In genomic region chr5:58348996-58349728, GRCh38 we compare ENCODE assay signal across 22 cellular contexts.
DNase-seq lines count a peak whose midpoint lies in the region; ATAC-seq, FAIRE-seq and TF ChIP-seq lines count a peak whose summit lies in the region.
"Had no signal": no experiment of that assay in that cellular context is flagged by ENCODE, and none has a peak within 500 bp of the region (broad histone marks: within the 10 kb centered on the region; RNA-seq: fewer than 3 reads in every experiment).

No MANE protein-coding gene starts in this region.

- H3K9me3 ChIP-seq in HepG2 (ENCODE audit: low read length) (no peaks in the 10 kb centered on the region), right lobe of liver (peaks cover 0 to 4% (median 0%) of the 10 kb centered on the region in 4 donors), Panc1 (ENCODE audit: control insufficient read depth, insufficient read depth, low read depth, low read length) (no peaks in the 10 kb centered on the region)
- H3K9me3 ChIP-seq: SJSA1 had no signal

- no peaks in the 10 kb centered on the region for H3K9me3 Mint-ChIP-seq in activated naive CD4-positive, alpha-beta T cell treated with anti-CD3 and anti-CD28 coated beads for 36 hours
- H3K9me3 Mint-ChIP-seq: CD4-positive, alpha-beta T cell; GM23338 had no signal

- H3K36me3 Mint-ChIP-seq in activated naive CD4-positive, alpha-beta T cell treated with anti-CD3 and anti-CD28 coated beads for 36 hours (ENCODE audit: low read depth) = no peaks in the 10 kb centered on the region

- CTCF ChIA-PET in HepG2 (lab: Yijun Ruan, JAX; ENCODE audit: low intra/inter-chr PET ratio, low total read pairs) = no interaction called here
- CTCF ChIA-PET in Panc1 (lab: Charles Lee) = no interaction called here
- CTCF ChIA-PET in activated naive CD4-positive, alpha-beta T cell treated with anti-CD3 and anti-CD28 coated beads for 36 hours (lab: Charles Lee) = interaction anchor here (0.7 kb wide), 1 partner anchor 571 kb away, joined by 3 read pairs; no protein-coding TSS in a partner anchor

- intact Hi-C loops in HepG2 (cut with micrococcal nuclease; ENCODE audit: unreplicated experiment) (no loop called here), right lobe of liver (cut with DNase I) (no loop called here), Panc1 (cut with micrococcal nuclease; ENCODE audit: unreplicated experiment) (no loop called here)
- intact Hi-C loops in activated naive CD4-positive, alpha-beta T cell treated with anti-CD3 and anti-CD28 coated beads for 36 hours (cut with micrococcal nuclease) = no loop called here

- no peak overlapping the region for H3K4me2 ChIP-seq in HepG2 (ENCODE audit: low read depth, low read length)
- H3K4me2 ChIP-seq: GM23338 had no signal

- H3K4me3 Mint-ChIP-seq in activated naive CD4-positive, alpha-beta T cell treated with anti-CD3 and anti-CD28 coated beads for 36 hours = no peak overlapping the region
- H3K4me3 Mint-ChIP-seq: CD4-positive, alpha-beta T cell; GM23338 had no signal

- TF ChIP-seq POLR2A in HepG2 (IDR thresholded peaks at IDR 0.05; ENCODE audit: insufficient read depth in 1 of 2, low read depth in 2 of 2, low read length in 2 of 2) (no peak), right lobe of liver (IDR thresholded peaks at IDR 0.05) (no peak)

- H3K79me2 ChIP-seq in HepG2 (ENCODE audit: insufficient read depth, low read length) = no peaks in the 10 kb centered on the region

- WGBS in HepG2 (ENCODE audit: low lambda C conversion rate) = 10% methylated on average over 6 of the region's 6 CpGs
- 76% methylated on average over 5 of the region's 6 CpGs for WGBS in right lobe of liver (ENCODE audit: insufficient coverage, low coverage, low lambda C conversion rate, missing lambda C conversion rate)

- DNase-seq in HepG2 (ENCODE audit: low spot score) (no peak), right lobe of liver (no peak), Panc1 (ENCODE audit: low read depth, low spot score) (no peak), iris pigment epithelial cell (ENCODE audit: low read depth) (peak; percentile 59), caudate nucleus (lab: John Stamatoyannopoulos, UW) (no peak), Ammon's horn (ENCODE audit: low spot score) (no peak)
- no peak for DNase-seq in activated naive CD4-positive, alpha-beta T cell treated with anti-CD3 and anti-CD28 coated beads for 36 hours
- DNase-seq: 8988T; BE2C; CD4-positive, alpha-beta T cell; DMS153; HCEC 1CT; KG1; NCI-H1436; NCI-H1930; NCI-H345; NCI-H524 treated with DMSO at 0.1 percent for 48 hours had no signal

- POLR2A ChIA-PET in HepG2 (lab: Yijun Ruan, JAX) (no interaction called here), Panc1 (lab: Charles Lee) (no interaction called here)

- H3K27ac ChIP-seq in HepG2 (ENCODE audit: extremely low read length, insufficient read depth, low read length) (no peak overlapping the region), right lobe of liver (no peak overlapping the region), Panc1 (ENCODE audit: low read length) (peak overlapping the region; percentile 44; the same call in 1 of the 2 replicates), caudate nucleus (ENCODE audit: low read depth, low read length) (no peak overlapping the region)
- H3K27ac ChIP-seq: SJSA1 had no signal

- BruUV-seq in HepG2 (replicated peaks; lab: Mats Ljungman, UMichigan) = no TSS peak
- no TSS peak for BruUV-seq in Panc1 (replicated peaks; lab: Mats Ljungman, UMichigan)

- no peak overlapping the region for H3K9ac ChIP-seq in HepG2 (ENCODE audit: insufficient read depth, low read depth, low read length)

- no peak overlapping the region for H3K27ac Mint-ChIP-seq in activated naive CD4-positive, alpha-beta T cell treated with anti-CD3 and anti-CD28 coated beads for 36 hours
- H3K27ac Mint-ChIP-seq: CD4-positive, alpha-beta T cell; GM23338 had no signal

- TF ChIP-seq EP300 in HepG2 (IDR thresholded peaks at IDR 0.05; ENCODE audit: low read depth in 2 of 2, low read length in 2 of 2) (no peak), HepG2 (CRISPR knock-in tag; IDR thresholded peaks at IDR 0.05; ENCODE audit: borderline replicate concordance) (no peak)

- H3K4me3 ChIP-seq in HepG2 (replicated peaks in 1 of 3; ENCODE audit: insufficient read depth in 1 of 3, low read depth in 2 of 3, low read length in 3 of 3) (no peak overlapping the region), right lobe of liver (no peak overlapping the region), Panc1 (ENCODE audit: low read depth in 2 of 2, low read length in 2 of 2) (no peak overlapping the region)
- H3K4me3 ChIP-seq: GM23338, SJSA1 had no signal

- TF ChIP-seq RAD21 in HepG2 (CRISPR knock-in tag; IDR thresholded peaks at IDR 0.05) = no peak

- H4K20me1 ChIP-seq in HepG2 (ENCODE audit: insufficient read depth, low read length) = no peaks in the 10 kb centered on the region

- in situ Hi-C loops in HepG2 (cut with HindIII; ENCODE audit: extremely low pct_ligation_motif_present, low pct_unique_long_range_greater_than_20kb) = no loop called here
- in situ Hi-C loops in Panc1 (cut with HindIII; ENCODE audit: low pct_unique_long_range_greater_than_20kb, low sequenced_read_pairs) = no loop called here

- no peaks in the 10 kb centered on the region for H3K4me1 ChIP-seq in HepG2 (ENCODE audit: insufficient read depth, low read length)
- H3K4me1 ChIP-seq in right lobe of liver = no peaks in the 10 kb centered on the region
- H3K4me1 ChIP-seq in Panc1 (ENCODE audit: control insufficient read depth, insufficient read depth, low read length) = 0 out of 2 replicates have a peak, but pooled peaks cover 2% of the 10 kb centered on the region
- H3K4me1 ChIP-seq: BE2C, SJSA1 had no signal

- no peaks in the 10 kb centered on the region; a peak in 1 of 5 replicates for H3K27me3 ChIP-seq in HepG2 (ENCODE audit: control insufficient read depth in 1 of 2, insufficient read depth in 2 of 2, low read length in 2 of 2)
- H3K27me3 ChIP-seq in right lobe of liver = no peaks in the 10 kb centered on the region
- H3K27me3 ChIP-seq in Panc1 (ENCODE audit: control insufficient read depth, insufficient read depth, low read length) = no peaks in the 10 kb centered on the region
- H3K27me3 ChIP-seq: BE2C, SJSA1 had no signal

- H2AFZ ChIP-seq in HepG2 (ENCODE audit: low read length) = no peak overlapping the region
- H2AFZ ChIP-seq: GM23338 had no signal

- ATAC-seq in HepG2 (no peak), right lobe of liver (no peak), Panc1 (no peak), HG03439 (IDR thresholded peaks at IDR 0.05; ENCODE audit: unreplicated experiment) (no peak)
- ATAC-seq: GM23338 had no signal

- no peak for TF ChIP-seq CTCF in HepG2 (CRISPR knock-in tag; IDR thresholded peaks at IDR 0.05)
- TF ChIP-seq CTCF in right lobe of liver (IDR thresholded peaks at IDR 0.05) = no peak
- no peak for TF ChIP-seq CTCF in Panc1 (IDR thresholded peaks at IDR 0.05)

- H3K27me3 Mint-ChIP-seq in activated naive CD4-positive, alpha-beta T cell treated with anti-CD3 and anti-CD28 coated beads for 36 hours (ENCODE audit: low read depth) = no peaks in the 10 kb centered on the region
- H3K27me3 Mint-ChIP-seq: CD4-positive, alpha-beta T cell had no signal

- no peaks in the 10 kb centered on the region for H3K4me1 Mint-ChIP-seq in activated naive CD4-positive, alpha-beta T cell treated with anti-CD3 and anti-CD28 coated beads for 36 hours (ENCODE audit: low read depth)

- H3K36me3 ChIP-seq in HepG2 (replicated peaks in 1 of 2; ENCODE audit: control insufficient read depth in 1 of 2, insufficient read depth in 2 of 2, low read length in 2 of 2) (no peaks in the 10 kb centered on the region), right lobe of liver (no peaks in the 10 kb centered on the region), Panc1 (ENCODE audit: control insufficient read depth, insufficient read depth, low read length) (no peaks in the 10 kb centered on the region)
- H3K36me3 ChIP-seq: BE2C, SJSA1 had no signal

- no peak for FAIRE-seq in HepG2 (lab: Jason Lieb, UNC)
- FAIRE-seq: GM12891, GM19239 had no signal

TF ChIP-seq in HepG2, 621 proteins besides CTCF, POLR2A, EP300 and RAD21:
- TF ChIP-seq NFE2L2 (IDR thresholded peaks at IDR 0.05; ENCODE audit: low read length) = peak; percentile 68; the same call in 1 of the 2 replicates
- TF ChIP-seq ZBTB7B (CRISPR knock-in tag; IDR thresholded peaks at IDR 0.05) = no peak
